Comparison of ENCODE assay signal across 27 cellular contexts in the genomic region with DNA sequence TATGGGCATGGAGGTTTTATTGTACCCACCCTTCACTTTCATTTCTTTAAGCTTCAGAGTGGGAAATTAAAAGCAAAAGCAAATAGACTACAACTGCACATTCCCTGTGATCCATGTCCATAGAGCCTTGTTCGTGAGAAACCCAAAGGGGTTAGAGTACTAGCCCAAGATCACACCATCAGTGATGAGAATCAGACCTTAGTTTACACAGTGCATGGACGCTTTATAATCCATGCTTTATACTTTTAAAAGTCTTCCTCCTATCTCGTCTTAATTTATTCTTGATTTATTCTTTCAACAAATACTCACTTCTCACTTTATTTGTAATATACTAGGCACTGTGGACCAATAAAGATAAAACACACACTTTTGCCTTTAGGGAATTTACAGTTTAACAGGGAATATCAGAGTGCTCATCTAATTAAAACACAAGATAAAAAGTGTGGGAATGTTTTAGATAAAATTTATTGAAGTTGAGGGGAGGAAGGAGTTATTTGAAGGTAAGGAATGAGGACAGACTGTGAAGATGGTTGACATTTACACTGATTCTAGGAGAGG. TPM values are rescaled to one million over a fixed set of nuclear protein-coding genes. Genes with fewer than 3 reads are reported as not detected.
"Had no signal": no experiment of that assay in that cellular context is flagged by ENCODE, and none has a peak within 500 bp of the region (broad histone marks: within the 10 kb centered on the region; RNA-seq: fewer than 3 reads in every experiment).

No MANE protein-coding gene starts in this region.

- FAIRE-seq: astrocyte, keratinocyte, pancreas had no signal

- DNase-seq: activated CD4-positive, alpha-beta memory T cell treated with anti-CD3 and anti-CD28 coated beads for 36 hours; activated CD4-positive, CD25-positive, alpha-beta regulatory T cell treated with anti-CD3 and anti-CD28 coated beads, Interleukin-2, amount 50 U/mL, for 72 hours; activated CD8-positive, alpha-beta memory T cell treated with anti-CD3 and anti-CD28 coated beads, Interleukin-2, amount 50 U/mL, for 4 hours; activated gamma-delta T cell; activated naive CD4-positive, alpha-beta T cell treated with anti-CD3 and anti-CD28 coated beads, Interleukin-2, amount 10 ng/mL, durations not matched to agents 7 days and 5 days; activated naive CD8-positive, alpha-beta T cell treated with anti-CD3 and anti-CD28 coated beads, Interleukin-2, amount 10 ng/mL, durations not matched to agents 7 days and 5 days; activated T-cell treated with anti-CD3 and anti-CD28 coated beads, Interleukin-2, amount 50 U/mL, for 1 hour; brain microvascular endothelial cell; endodermal cell; foreskin fibroblast; hippocampal formation; mesendoderm; naive B cell; pancreas; psoas muscle; stimulated activated CD4-positive, alpha-beta T cell treated with anti-CD3 and anti-CD28 coated beads, Interleukin-15, amount 100 ng/mL, for 24 hours; stimulated activated CD4-positive, alpha-beta T cell treated with anti-CD3 and anti-CD28 coated beads, Interleukin-2, amount 100 ng/mL, for 24 hours; stimulated activated naive B cell treated with anti-CD40 and anti-IgM and Interleukin-4, amounts not matched to agents 10 μg/mL and 1 μg/mL and 100 μg/mL, for 72 hours; T-helper 17 cell; T1000; thyroid gland had no signal

- ATAC-seq: esophagus mucosa; pancreas; psoas muscle; stimulated activated naive B cell treated with anti-CD40 and anti-IgM and Interleukin-4, amounts not matched to agents 10 μg/mL and 1 μg/mL and 100 μg/mL, for 72 hours; T-helper 17 cell had no signal

- H3K36me3 ChIP-seq: brain microvascular endothelial cell, pancreas, thyroid gland had no signal

- H3K4me1 ChIP-seq: pancreas, psoas muscle, thyroid gland had no signal

- H3K4me3 ChIP-seq: lung, pancreas, psoas muscle, thyroid gland had no signal

- H3K27me3 ChIP-seq: brain microvascular endothelial cell, pancreas, thyroid gland had no signal

- H3K9me3 ChIP-seq: pancreas, psoas muscle, thyroid gland had no signal

- H3K27ac ChIP-seq: brain microvascular endothelial cell, pancreas, psoas muscle, thyroid gland had no signal

RNA-seq across cellular contexts. Expression of gene ADAMTS15, which starts 40.7 kb away (rescaled TPM):
- total RNA-seq: activated CD4-positive, alpha-beta memory T cell treated with anti-CD3 and anti-CD28 coated beads for 36 hours; activated CD8-positive, alpha-beta memory T cell treated with anti-CD3 and anti-CD28 coated beads for 36 hours; mononuclear cell; T-helper 17 cell had no signal
